ENCODE assay signal across 2 cellular contexts in genomic region chr11:2036863-2037486, GRCh38.
TF ChIP-seq lines count a peak whose summit lies in the region.

No MANE protein-coding gene starts in this region.

TF ChIP-seq in HCT116, 20 proteins besides CTCF, POLR2A, EP300 and RAD21:
- TF ChIP-seq ZNF274 (IDR thresholded peaks at IDR 0.05; ENCODE audit: low read depth, low read length) (no peak), SP1 (IDR thresholded peaks at IDR 0.05; ENCODE audit: low read depth) (no peak), TCF7L2 (IDR thresholded peaks at IDR 0.05; ENCODE audit: borderline replicate concordance, extremely low read depth, insufficient read depth, insufficient read length) (no peak), SIN3A (IDR thresholded peaks at IDR 0.05; ENCODE audit: low read depth) (no peak)

TF ChIP-seq in H1, 55 proteins besides CTCF, POLR2A, EP300 and RAD21:
- TF ChIP-seq SIRT6 (IDR thresholded peaks at IDR 0.05; ENCODE audit: low read length), result no peak
- TF ChIP-seq CEBPB (IDR thresholded peaks at IDR 0.05; ENCODE audit: low read depth, low read length), result no peak
- no peak for TF ChIP-seq BCL11A (IDR thresholded peaks at IDR 0.05; ENCODE audit: low read depth in 2 of 2, low read length in 2 of 2)
- TF ChIP-seq MAFK (IDR thresholded peaks at IDR 0.05; ENCODE audit: low read depth, low read length), result no peak
- TF ChIP-seq ATF3 (IDR thresholded peaks at IDR 0.05; ENCODE audit: insufficient read depth, low read depth, low read length), result no peak
- no peak for TF ChIP-seq RNF2 (IDR thresholded peaks at IDR 0.05; ENCODE audit: borderline replicate concordance, low read depth, low read length, missing control alignments, poor library complexity, severe bottlenecking)
- no peak for TF ChIP-seq CTBP2 (IDR thresholded peaks at IDR 0.05; ENCODE audit: borderline replicate concordance, insufficient read depth, insufficient read length, low read length)
- TF ChIP-seq MAX (IDR thresholded peaks at IDR 0.05), result no peak
- TF ChIP-seq SP4 (IDR thresholded peaks at IDR 0.05; ENCODE audit: low read length), result no peak
- no peak for TF ChIP-seq SP2 (IDR thresholded peaks at IDR 0.05; ENCODE audit: low read length)
- no peak for TF ChIP-seq KDM1A (IDR thresholded peaks at IDR 0.05; ENCODE audit: borderline replicate concordance, low read length)
- no peak for TF ChIP-seq BRCA1 (IDR thresholded peaks at IDR 0.05; ENCODE audit: low read depth, low read length)
- no peak for TF ChIP-seq PHF8 (conservative IDR thresholded peaks at IDR 0.05; ENCODE audit: low read depth, low read length)
- TF ChIP-seq RBBP5 (IDR thresholded peaks at IDR 0.05; ENCODE audit: borderline replicate concordance, low read depth, low read length), result no peak
- no peak for TF ChIP-seq GABPA (IDR thresholded peaks at IDR 0.05; ENCODE audit: borderline replicate concordance, insufficient read depth, low read length)
- TF ChIP-seq CBX5 (IDR thresholded peaks at IDR 0.05; ENCODE audit: low read depth, low read length), result no peak
- no peak for TF ChIP-seq SUZ12 (IDR thresholded peaks at IDR 0.05; ENCODE audit: low read length)
- no peak for TF ChIP-seq KDM5A (IDR thresholded peaks at IDR 0.05; ENCODE audit: low read length)
- TF ChIP-seq NANOG (IDR thresholded peaks at IDR 0.05; ENCODE audit: insufficient read depth, low read depth, low read length, poor library complexity, severe bottlenecking), result no peak
- TF ChIP-seq NRF1 (IDR thresholded peaks at IDR 0.05; ENCODE audit: low read depth, low read length), result no peak
TF ChIP-seq in H1: peak in this region for 0.
